In the genomic region with DNA sequence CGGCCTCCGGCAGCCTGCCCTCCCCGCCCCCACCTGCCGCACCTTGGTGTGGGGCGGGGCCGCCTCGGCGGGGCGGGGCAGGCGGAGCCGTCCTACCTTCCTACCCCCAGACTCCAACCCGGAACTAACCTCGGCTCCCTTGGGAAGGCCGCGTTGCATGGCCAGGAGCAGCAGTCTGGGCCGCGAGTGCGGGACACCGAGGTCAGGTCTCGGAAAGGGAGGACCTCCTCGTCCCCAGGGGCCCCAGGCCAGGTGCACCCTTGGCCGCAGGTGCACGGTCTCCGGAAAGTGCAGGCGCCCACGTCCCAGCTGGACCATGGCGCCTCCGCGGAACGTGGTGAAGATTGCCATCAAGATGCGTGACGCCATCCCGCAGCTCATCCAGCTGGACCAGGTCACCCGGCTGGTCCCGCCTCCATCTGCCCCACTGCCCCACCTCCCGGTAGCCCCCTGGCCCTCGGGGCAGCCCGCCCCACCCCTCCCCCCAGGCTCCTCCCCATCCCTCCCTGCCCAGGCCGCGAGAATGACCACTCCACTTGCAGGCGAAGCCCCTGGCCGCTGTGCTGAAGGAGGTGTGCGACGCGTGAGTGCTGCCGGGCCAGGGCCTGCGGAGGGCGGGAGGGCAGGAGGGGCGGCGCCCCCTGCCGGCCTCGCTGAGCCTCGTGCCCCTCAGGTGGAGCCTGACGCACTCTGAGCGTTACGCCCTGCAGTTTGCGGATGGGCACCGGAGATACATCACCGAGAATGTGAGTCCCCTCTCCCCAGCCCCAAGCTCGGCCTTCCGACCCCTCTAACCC, we compare ENCODE assay signal across 1 cellular context.
TF ChIP-seq lines count a peak whose summit lies in the region.

A gene with protein sequence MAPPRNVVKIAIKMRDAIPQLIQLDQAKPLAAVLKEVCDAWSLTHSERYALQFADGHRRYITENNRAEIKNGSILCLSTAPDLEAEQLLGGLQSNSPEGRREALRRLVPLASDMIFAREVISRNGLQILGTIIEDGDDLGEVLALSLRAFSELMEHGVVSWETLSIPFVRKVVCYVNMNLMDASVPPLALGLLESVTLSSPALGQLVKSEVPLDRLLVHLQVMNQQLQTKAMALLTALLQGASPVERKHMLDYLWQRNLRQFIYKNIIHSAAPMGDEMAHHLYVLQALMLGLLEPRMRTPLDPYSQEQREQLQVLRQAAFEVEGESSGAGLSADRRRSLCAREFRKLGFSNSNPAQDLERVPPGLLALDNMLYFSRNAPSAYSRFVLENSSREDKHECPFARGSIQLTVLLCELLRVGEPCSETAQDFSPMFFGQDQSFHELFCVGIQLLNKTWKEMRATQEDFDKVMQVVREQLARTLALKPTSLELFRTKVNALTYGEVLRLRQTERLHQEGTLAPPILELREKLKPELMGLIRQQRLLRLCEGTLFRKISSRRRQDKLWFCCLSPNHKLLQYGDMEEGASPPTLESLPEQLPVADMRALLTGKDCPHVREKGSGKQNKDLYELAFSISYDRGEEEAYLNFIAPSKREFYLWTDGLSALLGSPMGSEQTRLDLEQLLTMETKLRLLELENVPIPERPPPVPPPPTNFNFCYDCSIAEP (plus strand): TSS at position 121 of the 797 bp plus-strand sequence. CDS start 196 bp downstream, at position 317.

TF ChIP-seq in K562, 482 proteins besides CTCF, POLR2A, EP300 and RAD21 (continued from another document):
- TF ChIP-seq, protein P1, sequence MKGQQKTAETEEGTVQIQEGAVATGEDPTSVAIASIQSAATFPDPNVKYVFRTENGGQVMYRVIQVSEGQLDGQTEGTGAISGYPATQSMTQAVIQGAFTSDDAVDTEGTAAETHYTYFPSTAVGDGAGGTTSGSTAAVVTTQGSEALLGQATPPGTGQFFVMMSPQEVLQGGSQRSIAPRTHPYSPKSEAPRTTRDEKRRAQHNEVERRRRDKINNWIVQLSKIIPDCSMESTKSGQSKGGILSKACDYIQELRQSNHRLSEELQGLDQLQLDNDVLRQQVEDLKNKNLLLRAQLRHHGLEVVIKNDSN (CRISPR knock-in tag; IDR thresholded peaks at IDR 0.05) = no peak
- TF ChIP-seq SUPT5H (IDR thresholded peaks at IDR 0.05) = 0 out of 2 replicates have a peak, but pooled peaks have one; percentile 20
- TF ChIP-seq, protein P2, sequence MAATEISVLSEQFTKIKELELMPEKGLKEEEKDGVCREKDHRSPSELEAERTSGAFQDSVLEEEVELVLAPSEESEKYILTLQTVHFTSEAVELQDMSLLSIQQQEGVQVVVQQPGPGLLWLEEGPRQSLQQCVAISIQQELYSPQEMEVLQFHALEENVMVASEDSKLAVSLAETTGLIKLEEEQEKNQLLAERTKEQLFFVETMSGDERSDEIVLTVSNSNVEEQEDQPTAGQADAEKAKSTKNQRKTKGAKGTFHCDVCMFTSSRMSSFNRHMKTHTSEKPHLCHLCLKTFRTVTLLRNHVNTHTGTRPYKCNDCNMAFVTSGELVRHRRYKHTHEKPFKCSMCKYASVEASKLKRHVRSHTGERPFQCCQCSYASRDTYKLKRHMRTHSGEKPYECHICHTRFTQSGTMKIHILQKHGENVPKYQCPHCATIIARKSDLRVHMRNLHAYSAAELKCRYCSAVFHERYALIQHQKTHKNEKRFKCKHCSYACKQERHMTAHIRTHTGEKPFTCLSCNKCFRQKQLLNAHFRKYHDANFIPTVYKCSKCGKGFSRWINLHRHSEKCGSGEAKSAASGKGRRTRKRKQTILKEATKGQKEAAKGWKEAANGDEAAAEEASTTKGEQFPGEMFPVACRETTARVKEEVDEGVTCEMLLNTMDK (IDR thresholded peaks at IDR 0.05; ENCODE audit: borderline replicate concordance, insufficient read depth, low read depth, low read length, poor library complexity, severe bottlenecking) = peak; percentile 29
- TF ChIP-seq ZNF253 (CRISPR knock-in tag; conservative IDR thresholded peaks at IDR 0.05) = no peak
- no peak for TF ChIP-seq WHSC1 (IDR thresholded peaks at IDR 0.05; ENCODE audit: low read length)
- peak; percentile 67 for TF ChIP-seq RBFOX2 (IDR thresholded peaks at IDR 0.05; ENCODE audit: low read depth, low read length)
- no peak for TF ChIP-seq TARDBP (IDR thresholded peaks at IDR 0.05)
- TF ChIP-seq MYBL2 (IDR thresholded peaks at IDR 0.05; ENCODE audit: low read depth) = no peak
- no peak for TF ChIP-seq MYBL2 (CRISPR knock-in tag; IDR thresholded peaks at IDR 0.05; ENCODE audit: borderline replicate concordance)
- TF ChIP-seq POLR2G (IDR thresholded peaks at IDR 0.05; ENCODE audit: low read depth, low read length) = peak; percentile 67; the same call in 1 of the 2 replicates
- TF ChIP-seq, protein P3, sequence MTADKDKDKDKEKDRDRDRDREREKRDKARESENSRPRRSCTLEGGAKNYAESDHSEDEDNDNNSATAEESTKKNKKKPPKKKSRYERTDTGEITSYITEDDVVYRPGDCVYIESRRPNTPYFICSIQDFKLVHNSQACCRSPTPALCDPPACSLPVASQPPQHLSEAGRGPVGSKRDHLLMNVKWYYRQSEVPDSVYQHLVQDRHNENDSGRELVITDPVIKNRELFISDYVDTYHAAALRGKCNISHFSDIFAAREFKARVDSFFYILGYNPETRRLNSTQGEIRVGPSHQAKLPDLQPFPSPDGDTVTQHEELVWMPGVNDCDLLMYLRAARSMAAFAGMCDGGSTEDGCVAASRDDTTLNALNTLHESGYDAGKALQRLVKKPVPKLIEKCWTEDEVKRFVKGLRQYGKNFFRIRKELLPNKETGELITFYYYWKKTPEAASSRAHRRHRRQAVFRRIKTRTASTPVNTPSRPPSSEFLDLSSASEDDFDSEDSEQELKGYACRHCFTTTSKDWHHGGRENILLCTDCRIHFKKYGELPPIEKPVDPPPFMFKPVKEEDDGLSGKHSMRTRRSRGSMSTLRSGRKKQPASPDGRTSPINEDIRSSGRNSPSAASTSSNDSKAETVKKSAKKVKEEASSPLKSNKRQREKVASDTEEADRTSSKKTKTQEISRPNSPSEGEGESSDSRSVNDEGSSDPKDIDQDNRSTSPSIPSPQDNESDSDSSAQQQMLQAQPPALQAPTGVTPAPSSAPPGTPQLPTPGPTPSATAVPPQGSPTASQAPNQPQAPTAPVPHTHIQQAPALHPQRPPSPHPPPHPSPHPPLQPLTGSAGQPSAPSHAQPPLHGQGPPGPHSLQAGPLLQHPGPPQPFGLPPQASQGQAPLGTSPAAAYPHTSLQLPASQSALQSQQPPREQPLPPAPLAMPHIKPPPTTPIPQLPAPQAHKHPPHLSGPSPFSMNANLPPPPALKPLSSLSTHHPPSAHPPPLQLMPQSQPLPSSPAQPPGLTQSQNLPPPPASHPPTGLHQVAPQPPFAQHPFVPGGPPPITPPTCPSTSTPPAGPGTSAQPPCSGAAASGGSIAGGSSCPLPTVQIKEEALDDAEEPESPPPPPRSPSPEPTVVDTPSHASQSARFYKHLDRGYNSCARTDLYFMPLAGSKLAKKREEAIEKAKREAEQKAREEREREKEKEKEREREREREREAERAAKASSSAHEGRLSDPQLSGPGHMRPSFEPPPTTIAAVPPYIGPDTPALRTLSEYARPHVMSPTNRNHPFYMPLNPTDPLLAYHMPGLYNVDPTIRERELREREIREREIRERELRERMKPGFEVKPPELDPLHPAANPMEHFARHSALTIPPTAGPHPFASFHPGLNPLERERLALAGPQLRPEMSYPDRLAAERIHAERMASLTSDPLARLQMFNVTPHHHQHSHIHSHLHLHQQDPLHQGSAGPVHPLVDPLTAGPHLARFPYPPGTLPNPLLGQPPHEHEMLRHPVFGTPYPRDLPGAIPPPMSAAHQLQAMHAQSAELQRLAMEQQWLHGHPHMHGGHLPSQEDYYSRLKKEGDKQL (CRISPR knock-in tag; IDR thresholded peaks at IDR 0.05; ENCODE audit: borderline replicate concordance) = no peak
- no peak for TF ChIP-seq CCAR2 (IDR thresholded peaks at IDR 0.05; ENCODE audit: low read depth, low read length)
- TF ChIP-seq PPARD (CRISPR knock-in tag; IDR thresholded peaks at IDR 0.05) = no peak
- TF ChIP-seq ZNF785 (CRISPR knock-in tag; IDR thresholded peaks at IDR 0.05) = no peak
- no peak for TF ChIP-seq ZNF212 (CRISPR knock-in tag; IDR thresholded peaks at IDR 0.05)
- no peak for TF ChIP-seq DMBX1 (CRISPR knock-in tag; IDR thresholded peaks at IDR 0.05; ENCODE audit: borderline replicate concordance)
- TF ChIP-seq, protein P4, sequence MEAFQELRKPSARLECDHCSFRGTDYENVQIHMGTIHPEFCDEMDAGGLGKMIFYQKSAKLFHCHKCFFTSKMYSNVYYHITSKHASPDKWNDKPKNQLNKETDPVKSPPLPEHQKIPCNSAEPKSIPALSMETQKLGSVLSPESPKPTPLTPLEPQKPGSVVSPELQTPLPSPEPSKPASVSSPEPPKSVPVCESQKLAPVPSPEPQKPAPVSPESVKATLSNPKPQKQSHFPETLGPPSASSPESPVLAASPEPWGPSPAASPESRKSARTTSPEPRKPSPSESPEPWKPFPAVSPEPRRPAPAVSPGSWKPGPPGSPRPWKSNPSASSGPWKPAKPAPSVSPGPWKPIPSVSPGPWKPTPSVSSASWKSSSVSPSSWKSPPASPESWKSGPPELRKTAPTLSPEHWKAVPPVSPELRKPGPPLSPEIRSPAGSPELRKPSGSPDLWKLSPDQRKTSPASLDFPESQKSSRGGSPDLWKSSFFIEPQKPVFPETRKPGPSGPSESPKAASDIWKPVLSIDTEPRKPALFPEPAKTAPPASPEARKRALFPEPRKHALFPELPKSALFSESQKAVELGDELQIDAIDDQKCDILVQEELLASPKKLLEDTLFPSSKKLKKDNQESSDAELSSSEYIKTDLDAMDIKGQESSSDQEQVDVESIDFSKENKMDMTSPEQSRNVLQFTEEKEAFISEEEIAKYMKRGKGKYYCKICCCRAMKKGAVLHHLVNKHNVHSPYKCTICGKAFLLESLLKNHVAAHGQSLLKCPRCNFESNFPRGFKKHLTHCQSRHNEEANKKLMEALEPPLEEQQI (IDR thresholded peaks at IDR 0.05) = no peak
- no peak for TF ChIP-seq ZNF57 (CRISPR knock-in tag; IDR thresholded peaks at IDR 0.05)
- TF ChIP-seq, protein P5, sequence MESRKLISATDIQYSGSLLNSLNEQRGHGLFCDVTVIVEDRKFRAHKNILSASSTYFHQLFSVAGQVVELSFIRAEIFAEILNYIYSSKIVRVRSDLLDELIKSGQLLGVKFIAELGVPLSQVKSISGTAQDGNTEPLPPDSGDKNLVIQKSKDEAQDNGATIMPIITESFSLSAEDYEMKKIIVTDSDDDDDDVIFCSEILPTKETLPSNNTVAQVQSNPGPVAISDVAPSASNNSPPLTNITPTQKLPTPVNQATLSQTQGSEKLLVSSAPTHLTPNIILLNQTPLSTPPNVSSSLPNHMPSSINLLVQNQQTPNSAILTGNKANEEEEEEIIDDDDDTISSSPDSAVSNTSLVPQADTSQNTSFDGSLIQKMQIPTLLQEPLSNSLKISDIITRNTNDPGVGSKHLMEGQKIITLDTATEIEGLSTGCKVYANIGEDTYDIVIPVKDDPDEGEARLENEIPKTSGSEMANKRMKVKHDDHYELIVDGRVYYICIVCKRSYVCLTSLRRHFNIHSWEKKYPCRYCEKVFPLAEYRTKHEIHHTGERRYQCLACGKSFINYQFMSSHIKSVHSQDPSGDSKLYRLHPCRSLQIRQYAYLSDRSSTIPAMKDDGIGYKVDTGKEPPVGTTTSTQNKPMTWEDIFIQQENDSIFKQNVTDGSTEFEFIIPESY (CRISPR knock-in tag; IDR thresholded peaks at IDR 0.05) = peak; percentile 91
- TF ChIP-seq, protein P6, sequence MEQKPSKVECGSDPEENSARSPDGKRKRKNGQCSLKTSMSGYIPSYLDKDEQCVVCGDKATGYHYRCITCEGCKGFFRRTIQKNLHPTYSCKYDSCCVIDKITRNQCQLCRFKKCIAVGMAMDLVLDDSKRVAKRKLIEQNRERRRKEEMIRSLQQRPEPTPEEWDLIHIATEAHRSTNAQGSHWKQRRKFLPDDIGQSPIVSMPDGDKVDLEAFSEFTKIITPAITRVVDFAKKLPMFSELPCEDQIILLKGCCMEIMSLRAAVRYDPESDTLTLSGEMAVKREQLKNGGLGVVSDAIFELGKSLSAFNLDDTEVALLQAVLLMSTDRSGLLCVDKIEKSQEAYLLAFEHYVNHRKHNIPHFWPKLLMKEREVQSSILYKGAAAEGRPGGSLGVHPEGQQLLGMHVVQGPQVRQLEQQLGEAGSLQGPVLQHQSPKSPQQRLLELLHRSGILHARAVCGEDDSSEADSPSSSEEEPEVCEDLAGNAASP (IDR thresholded peaks at IDR 0.05) = no peak
